8 cellular contexts compared by ENCODE assay signal in the genomic region with DNA sequence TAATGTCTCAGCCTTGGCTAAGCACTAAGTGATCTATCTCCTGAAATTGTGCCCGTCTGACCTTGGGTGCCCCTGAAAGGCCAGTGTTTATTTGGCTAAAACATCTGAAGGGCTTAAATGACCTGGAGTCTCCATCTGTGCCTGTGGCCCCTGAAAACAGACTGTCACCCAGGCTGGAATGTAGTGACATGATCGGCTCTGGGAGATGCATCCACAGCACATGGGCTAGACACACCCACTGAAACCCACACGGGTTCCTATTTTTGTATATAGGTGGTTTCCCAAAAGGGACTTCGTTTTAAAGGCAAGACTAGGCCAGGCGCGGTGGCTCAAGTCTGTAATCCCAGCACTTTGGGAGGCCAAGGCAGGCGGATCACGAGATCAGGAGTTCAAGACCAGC. TPM values are rescaled to one million over a fixed set of nuclear protein-coding genes. Genes with fewer than 3 reads are reported as not detected.
DNase-seq lines count a peak whose midpoint lies in the region; ATAC-seq and TF ChIP-seq lines count a peak whose summit lies in the region.

No MANE protein-coding gene starts in this region.

- H3K27ac ChIP-seq in dorsolateral prefrontal cortex (peak overlapping the region; percentile 39 to 100 (median 97)), suprapubic skin (peak overlapping the region; percentile 64)

- H3K27me3 ChIP-seq in dorsolateral prefrontal cortex (no peaks in the 10 kb centered on the region), suprapubic skin (no peaks in the 10 kb centered on the region)

- TF ChIP-seq EP300 in suprapubic skin (IDR thresholded peaks at IDR 0.05): no peak

- 76% methylated on average over 8 of the region's 8 CpGs for WGBS in suprapubic skin

- H3K4me1 ChIP-seq in suprapubic skin: peaks cover 63% of the 10 kb centered on the region

- intact Hi-C loops in dorsolateral prefrontal cortex (cut with DNase I): no loop called here

- no peak for TF ChIP-seq CTCF in dorsolateral prefrontal cortex (IDR thresholded peaks at IDR 0.05 in 54 of 56, conservative IDR thresholded peaks at IDR 0.05 in 2 of 56; ENCODE audit: low read depth in 1 of 56, partially characterized antibody in 56 of 56)
- TF ChIP-seq CTCF in suprapubic skin (IDR thresholded peaks at IDR 0.05): no peak

- peak; percentile 10 for DNase-seq in activated naive CD4-positive, alpha-beta T cell treated with Interleukin-2 at 50 U/mL for 16 hours
- no peak for DNase-seq in activated naive CD4-positive, alpha-beta T cell (lab: John Stamatoyannopoulos, UW)
- DNase-seq in NOMO-1 (lab: John Stamatoyannopoulos, UW; ENCODE audit: unreplicated experiment in 2 of 2) (peak; percentile 11 to 14), dorsolateral prefrontal cortex (no peak), suprapubic skin (ENCODE audit: low spot score in 2 of 2) (no peak), RKO (ENCODE audit: low spot score) (no peak), NCI-H2081 treated with DMSO at 0.1 percent for 48 hours (lab: John Stamatoyannopoulos, UW) (no peak)

- H3K36me3 ChIP-seq in suprapubic skin: peaks cover 6% of the 10 kb centered on the region

- ATAC-seq in HG02973 (IDR thresholded peaks at IDR 0.05; ENCODE audit: unreplicated experiment): no peak

- TF ChIP-seq POLR2A in suprapubic skin (IDR thresholded peaks at IDR 0.05): no peak

- H3K4me3 ChIP-seq in dorsolateral prefrontal cortex (no peak overlapping the region), suprapubic skin (no peak overlapping the region)

- H3K9me3 ChIP-seq in suprapubic skin: no peaks in the 10 kb centered on the region

RNA-seq across cellular contexts. Expression of a gene that starts 13.5 kb away (rescaled TPM):
- total RNA-seq in dorsolateral prefrontal cortex: 10 to 100 TPM in 17 of 120 experiments, 1 to 10 TPM in 103; 2.1 to 18.2 (median 6.7) TPM
- 10 to 100 TPM in 1 of 4 donors, 1 to 10 TPM in 3; 2.4 to 11.1 (median 3.5) TPM for total RNA-seq in suprapubic skin

RNA-seq across cellular contexts. Expression of a gene that starts 35.7 kb away (rescaled TPM):
- total RNA-seq in dorsolateral prefrontal cortex (100 to 1,000 TPM in 119 of 120 experiments, 10 to 100 TPM in 1; 97.8 to 275 (median 166) TPM), suprapubic skin (100 to 1,000 TPM in 1 of 4 donors, 10 to 100 TPM in 3; 48.4 to 114 (median 76.0) TPM)

RNA-seq across cellular contexts. Expression of a gene that starts 48.9 kb away (rescaled TPM):
- total RNA-seq in dorsolateral prefrontal cortex (10 to 100 TPM; 39.1 to 90.9 (median 60.5) TPM), suprapubic skin (100 to 1,000 TPM in 1 of 4 donors, 10 to 100 TPM in 3; 60.1 to 118 (median 74.4) TPM)

Comparison
In these comparisons a context has a peak if more than half of its experiments do, and no peak if none do; other contexts are left out.
1. DNase-seq: peak in activated naive CD4-positive, alpha-beta T cell treated with Interleukin-2 at 50 U/mL for 16 hours (single experiment) and NOMO-1 (2 of 2); none in activated naive CD4-positive, alpha-beta T cell (0 of 4), dorsolateral prefrontal cortex (0 of 10), suprapubic skin (0 of 2), RKO (single experiment) and NCI-H2081 treated with DMSO at 0.1 percent for 48 hours (single experiment).